Comparison of ENCODE assay signal across 1 cellular context in genomic region chr6:99416892-99417767, GRCh38.
TF ChIP-seq lines count a peak whose summit lies in the region.

No MANE protein-coding gene starts in this region.

TF ChIP-seq in GM12878, 131 proteins besides CTCF, POLR2A, EP300 and RAD21 (continued from another document):
- TF ChIP-seq PRDM15 (CRISPR knock-in tag; IDR thresholded peaks at IDR 0.05) = no peak
- no peak for TF ChIP-seq MXI1 (IDR thresholded peaks at IDR 0.05; ENCODE audit: low read depth, low read length)
- no peak for TF ChIP-seq RAD51 (IDR thresholded peaks at IDR 0.05)
- no peak for TF ChIP-seq PML (IDR thresholded peaks at IDR 0.05; ENCODE audit: low read length)
- TF ChIP-seq HSF1 (IDR thresholded peaks at IDR 0.05; ENCODE audit: low read depth, low read length) = no peak
- no peak for TF ChIP-seq TBL1XR1 (IDR thresholded peaks at IDR 0.05; ENCODE audit: low read depth, low read length)
- no peak for TF ChIP-seq HCFC1 (IDR thresholded peaks at IDR 0.05; ENCODE audit: low read length)
- TF ChIP-seq NFIC (IDR thresholded peaks at IDR 0.05; ENCODE audit: low read depth, low read length) = peak; percentile 58; the same call in 1 of the 2 replicates
- TF ChIP-seq GATAD2B (conservative IDR thresholded peaks at IDR 0.05; ENCODE audit: low read depth) = no peak
- TF ChIP-seq SMAD5 (IDR thresholded peaks at IDR 0.05; ENCODE audit: low read depth) = no peak
- TF ChIP-seq ATF7 (IDR thresholded peaks at IDR 0.05; ENCODE audit: low read depth) = 0 out of 2 replicates have a peak, but pooled peaks have one; percentile 30
- TF ChIP-seq EED (IDR thresholded peaks at IDR 0.05; ENCODE audit: low read depth) = no peak
- peak; percentile 81 to 82 for TF ChIP-seq IKZF2 (IDR thresholded peaks at IDR 0.05)
- no peak for TF ChIP-seq ZZZ3 (IDR thresholded peaks at IDR 0.05; ENCODE audit: control insufficient read depth, insufficient read length, low read depth)
- no peak for TF ChIP-seq RFX5 (IDR thresholded peaks at IDR 0.05; ENCODE audit: low read depth, low read length)
- TF ChIP-seq ATF2 (IDR thresholded peaks at IDR 0.05; ENCODE audit: low read length) = no peak
- TF ChIP-seq RUNX3 (IDR thresholded peaks at IDR 0.05; ENCODE audit: low read length) = peak; percentile 37; the same call in 1 of the 2 replicates
- no peak for TF ChIP-seq CBFB (IDR thresholded peaks at IDR 0.05; ENCODE audit: low read depth)
- no peak for TF ChIP-seq SP1 (IDR thresholded peaks at IDR 0.05; ENCODE audit: low read depth, low read length)
- TF ChIP-seq MTA2 (IDR thresholded peaks at IDR 0.05; ENCODE audit: low read depth) = peak; percentile 53; the same call in 1 of the 2 replicates
- TF ChIP-seq, protein P1, sequence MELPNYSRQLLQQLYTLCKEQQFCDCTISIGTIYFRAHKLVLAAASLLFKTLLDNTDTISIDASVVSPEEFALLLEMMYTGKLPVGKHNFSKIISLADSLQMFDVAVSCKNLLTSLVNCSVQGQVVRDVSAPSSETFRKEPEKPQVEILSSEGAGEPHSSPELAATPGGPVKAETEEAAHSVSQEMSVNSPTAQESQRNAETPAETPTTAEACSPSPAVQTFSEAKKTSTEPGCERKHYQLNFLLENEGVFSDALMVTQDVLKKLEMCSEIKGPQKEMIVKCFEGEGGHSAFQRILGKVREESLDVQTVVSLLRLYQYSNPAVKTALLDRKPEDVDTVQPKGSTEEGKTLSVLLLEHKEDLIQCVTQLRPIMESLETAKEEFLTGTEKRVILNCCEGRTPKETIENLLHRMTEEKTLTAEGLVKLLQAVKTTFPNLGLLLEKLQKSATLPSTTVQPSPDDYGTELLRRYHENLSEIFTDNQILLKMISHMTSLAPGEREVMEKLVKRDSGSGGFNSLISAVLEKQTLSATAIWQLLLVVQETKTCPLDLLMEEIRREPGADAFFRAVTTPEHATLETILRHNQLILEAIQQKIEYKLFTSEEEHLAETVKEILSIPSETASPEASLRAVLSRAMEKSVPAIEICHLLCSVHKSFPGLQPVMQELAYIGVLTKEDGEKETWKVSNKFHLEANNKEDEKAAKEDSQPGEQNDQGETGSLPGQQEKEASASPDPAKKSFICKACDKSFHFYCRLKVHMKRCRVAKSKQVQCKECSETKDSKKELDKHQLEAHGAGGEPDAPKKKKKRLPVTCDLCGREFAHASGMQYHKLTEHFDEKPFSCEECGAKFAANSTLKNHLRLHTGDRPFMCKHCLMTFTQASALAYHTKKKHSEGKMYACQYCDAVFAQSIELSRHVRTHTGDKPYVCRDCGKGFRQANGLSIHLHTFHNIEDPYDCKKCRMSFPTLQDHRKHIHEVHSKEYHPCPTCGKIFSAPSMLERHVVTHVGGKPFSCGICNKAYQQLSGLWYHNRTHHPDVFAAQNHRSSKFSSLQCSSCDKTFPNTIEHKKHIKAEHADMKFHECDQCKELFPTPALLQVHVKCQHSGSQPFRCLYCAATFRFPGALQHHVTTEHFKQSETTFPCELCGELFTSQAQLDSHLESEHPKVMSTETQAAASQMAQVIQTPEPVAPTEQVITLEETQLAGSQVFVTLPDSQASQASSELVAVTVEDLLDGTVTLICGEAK (IDR thresholded peaks at IDR 0.05; ENCODE audit: borderline replicate concordance) = no peak; the same call in 1 of the 2 replicates
- no peak for TF ChIP-seq SUPT20H (IDR thresholded peaks at IDR 0.05; ENCODE audit: borderline replicate concordance, control insufficient read depth, low read depth, low read length)
- no peak for TF ChIP-seq MEF2A (IDR thresholded peaks at IDR 0.05; ENCODE audit: insufficient read depth, low read depth, low read length)
- TF ChIP-seq BRCA1 (IDR thresholded peaks at IDR 0.05; ENCODE audit: low read depth, low read length) = no peak
- TF ChIP-seq STAT3 (IDR thresholded peaks at IDR 0.05; ENCODE audit: low read depth, low read length) = no peak
- TF ChIP-seq, protein P2, sequence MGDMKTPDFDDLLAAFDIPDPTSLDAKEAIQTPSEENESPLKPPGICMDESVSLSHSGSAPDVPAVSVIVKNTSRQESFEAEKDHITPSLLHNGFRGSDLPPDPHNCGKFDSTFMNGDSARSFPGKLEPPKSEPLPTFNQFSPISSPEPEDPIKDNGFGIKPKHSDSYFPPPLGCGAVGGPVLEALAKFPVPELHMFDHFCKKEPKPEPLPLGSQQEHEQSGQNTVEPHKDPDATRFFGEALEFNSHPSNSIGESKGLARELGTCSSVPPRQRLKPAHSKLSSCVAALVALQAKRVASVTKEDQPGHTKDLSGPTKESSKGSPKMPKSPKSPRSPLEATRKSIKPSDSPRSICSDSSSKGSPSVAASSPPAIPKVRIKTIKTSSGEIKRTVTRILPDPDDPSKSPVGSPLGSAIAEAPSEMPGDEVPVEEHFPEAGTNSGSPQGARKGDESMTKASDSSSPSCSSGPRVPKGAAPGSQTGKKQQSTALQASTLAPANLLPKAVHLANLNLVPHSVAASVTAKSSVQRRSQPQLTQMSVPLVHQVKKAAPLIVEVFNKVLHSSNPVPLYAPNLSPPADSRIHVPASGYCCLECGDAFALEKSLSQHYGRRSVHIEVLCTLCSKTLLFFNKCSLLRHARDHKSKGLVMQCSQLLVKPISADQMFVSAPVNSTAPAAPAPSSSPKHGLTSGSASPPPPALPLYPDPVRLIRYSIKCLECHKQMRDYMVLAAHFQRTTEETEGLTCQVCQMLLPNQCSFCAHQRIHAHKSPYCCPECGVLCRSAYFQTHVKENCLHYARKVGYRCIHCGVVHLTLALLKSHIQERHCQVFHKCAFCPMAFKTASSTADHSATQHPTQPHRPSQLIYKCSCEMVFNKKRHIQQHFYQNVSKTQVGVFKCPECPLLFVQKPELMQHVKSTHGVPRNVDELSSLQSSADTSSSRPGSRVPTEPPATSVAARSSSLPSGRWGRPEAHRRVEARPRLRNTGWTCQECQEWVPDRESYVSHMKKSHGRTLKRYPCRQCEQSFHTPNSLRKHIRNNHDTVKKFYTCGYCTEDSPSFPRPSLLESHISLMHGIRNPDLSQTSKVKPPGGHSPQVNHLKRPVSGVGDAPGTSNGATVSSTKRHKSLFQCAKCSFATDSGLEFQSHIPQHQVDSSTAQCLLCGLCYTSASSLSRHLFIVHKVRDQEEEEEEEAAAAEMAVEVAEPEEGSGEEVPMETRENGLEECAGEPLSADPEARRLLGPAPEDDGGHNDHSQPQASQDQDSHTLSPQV (IDR thresholded peaks at IDR 0.05) = no peak
- TF ChIP-seq, protein P3, sequence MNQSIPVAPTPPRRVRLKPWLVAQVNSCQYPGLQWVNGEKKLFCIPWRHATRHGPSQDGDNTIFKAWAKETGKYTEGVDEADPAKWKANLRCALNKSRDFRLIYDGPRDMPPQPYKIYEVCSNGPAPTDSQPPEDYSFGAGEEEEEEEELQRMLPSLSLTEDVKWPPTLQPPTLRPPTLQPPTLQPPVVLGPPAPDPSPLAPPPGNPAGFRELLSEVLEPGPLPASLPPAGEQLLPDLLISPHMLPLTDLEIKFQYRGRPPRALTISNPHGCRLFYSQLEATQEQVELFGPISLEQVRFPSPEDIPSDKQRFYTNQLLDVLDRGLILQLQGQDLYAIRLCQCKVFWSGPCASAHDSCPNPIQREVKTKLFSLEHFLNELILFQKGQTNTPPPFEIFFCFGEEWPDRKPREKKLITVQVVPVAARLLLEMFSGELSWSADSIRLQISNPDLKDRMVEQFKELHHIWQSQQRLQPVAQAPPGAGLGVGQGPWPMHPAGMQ (IDR thresholded peaks at IDR 0.05; ENCODE audit: borderline replicate concordance) = no peak
- TF ChIP-seq POLR2AphosphoS5 (IDR thresholded peaks at IDR 0.05; ENCODE audit: low read length) = no peak
- no peak for TF ChIP-seq RB1 (IDR thresholded peaks at IDR 0.05; ENCODE audit: borderline replicate concordance)
- no peak for TF ChIP-seq ZBTB4 (CRISPR knock-in tag; IDR thresholded peaks at IDR 0.05)
- no peak for TF ChIP-seq STAT1 (conservative IDR thresholded peaks at IDR 0.05)
- no peak for TF ChIP-seq FOXK2 (IDR thresholded peaks at IDR 0.05)
- TF ChIP-seq NBN (IDR thresholded peaks at IDR 0.05) = no peak
- no peak for TF ChIP-seq SMC3 (IDR thresholded peaks at IDR 0.05; ENCODE audit: borderline replicate concordance, low read length)
- TF ChIP-seq POU2F2 (IDR thresholded peaks at IDR 0.05; ENCODE audit: borderline replicate concordance, low read depth, low read length) = no peak
- TF ChIP-seq TCF3 (IDR thresholded peaks at IDR 0.05; ENCODE audit: borderline replicate concordance, insufficient read depth, low read depth, low read length) = no peak
- TF ChIP-seq POLR2AphosphoS2 (IDR thresholded peaks at IDR 0.05; ENCODE audit: low read depth, low read length) = no peak
- peak; percentile 71 for TF ChIP-seq IKZF1 (conservative IDR thresholded peaks at IDR 0.05)
- TF ChIP-seq NFYA (IDR thresholded peaks at IDR 0.05; ENCODE audit: borderline replicate concordance, low read depth, low read length) = no peak
- no peak for TF ChIP-seq TARDBP (IDR thresholded peaks at IDR 0.05; ENCODE audit: borderline replicate concordance)
- TF ChIP-seq, protein P4, sequence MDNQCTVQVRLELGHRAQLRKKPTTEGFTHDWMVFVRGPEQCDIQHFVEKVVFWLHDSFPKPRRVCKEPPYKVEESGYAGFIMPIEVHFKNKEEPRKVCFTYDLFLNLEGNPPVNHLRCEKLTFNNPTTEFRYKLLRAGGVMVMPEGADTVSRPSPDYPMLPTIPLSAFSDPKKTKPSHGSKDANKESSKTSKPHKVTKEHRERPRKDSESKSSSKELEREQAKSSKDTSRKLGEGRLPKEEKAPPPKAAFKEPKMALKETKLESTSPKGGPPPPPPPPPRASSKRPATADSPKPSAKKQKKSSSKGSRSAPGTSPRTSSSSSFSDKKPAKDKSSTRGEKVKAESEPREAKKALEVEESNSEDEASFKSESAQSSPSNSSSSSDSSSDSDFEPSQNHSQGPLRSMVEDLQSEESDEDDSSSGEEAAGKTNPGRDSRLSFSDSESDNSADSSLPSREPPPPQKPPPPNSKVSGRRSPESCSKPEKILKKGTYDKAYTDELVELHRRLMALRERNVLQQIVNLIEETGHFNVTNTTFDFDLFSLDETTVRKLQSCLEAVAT (IDR thresholded peaks at IDR 0.05) = no peak
